8 cellular contexts compared by ENCODE assay signal in the genomic region with DNA sequence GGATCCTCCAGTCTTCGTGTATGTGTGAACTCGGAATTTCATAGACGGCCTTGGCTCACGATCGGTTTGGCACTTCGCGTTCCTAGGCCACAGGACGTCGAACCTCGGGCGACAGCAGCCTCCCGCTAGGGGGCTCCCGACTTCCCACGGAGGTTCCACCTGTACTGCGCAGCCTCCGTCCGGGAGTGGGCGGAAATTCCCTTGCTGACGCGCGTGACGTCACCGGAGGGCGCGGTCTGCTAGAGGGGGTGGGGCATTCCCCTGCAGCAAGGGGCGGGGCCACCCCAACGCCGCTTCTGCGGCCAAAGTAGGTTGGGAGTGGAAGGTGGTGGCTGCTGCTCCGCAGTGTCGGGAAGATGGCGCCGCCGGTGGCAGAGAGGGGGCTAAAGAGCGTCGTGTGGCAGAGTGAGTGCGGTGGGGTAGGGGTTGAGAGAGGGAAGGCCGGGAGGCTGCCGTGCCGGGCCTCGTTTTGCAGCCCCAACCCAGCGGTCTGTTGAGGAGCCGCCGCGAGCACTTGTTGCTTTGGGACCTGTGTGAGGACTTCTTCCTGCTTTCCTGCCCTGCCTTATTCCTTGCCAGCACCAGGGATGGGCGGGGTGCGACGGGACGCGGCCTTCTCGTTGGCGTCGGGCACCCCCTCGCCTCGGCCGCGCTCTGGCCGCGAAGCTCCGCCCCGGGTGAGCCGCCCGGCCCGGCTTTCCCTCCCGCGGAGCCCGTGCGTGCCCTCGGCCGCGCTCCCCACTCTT. TPM values are rescaled to one million over a fixed set of nuclear protein-coding genes. Genes with fewer than 3 reads are reported as not detected.
DNase-seq lines count a peak whose midpoint lies in the region; ATAC-seq, FAIRE-seq and TF ChIP-seq lines count a peak whose summit lies in the region.

A gene with protein sequence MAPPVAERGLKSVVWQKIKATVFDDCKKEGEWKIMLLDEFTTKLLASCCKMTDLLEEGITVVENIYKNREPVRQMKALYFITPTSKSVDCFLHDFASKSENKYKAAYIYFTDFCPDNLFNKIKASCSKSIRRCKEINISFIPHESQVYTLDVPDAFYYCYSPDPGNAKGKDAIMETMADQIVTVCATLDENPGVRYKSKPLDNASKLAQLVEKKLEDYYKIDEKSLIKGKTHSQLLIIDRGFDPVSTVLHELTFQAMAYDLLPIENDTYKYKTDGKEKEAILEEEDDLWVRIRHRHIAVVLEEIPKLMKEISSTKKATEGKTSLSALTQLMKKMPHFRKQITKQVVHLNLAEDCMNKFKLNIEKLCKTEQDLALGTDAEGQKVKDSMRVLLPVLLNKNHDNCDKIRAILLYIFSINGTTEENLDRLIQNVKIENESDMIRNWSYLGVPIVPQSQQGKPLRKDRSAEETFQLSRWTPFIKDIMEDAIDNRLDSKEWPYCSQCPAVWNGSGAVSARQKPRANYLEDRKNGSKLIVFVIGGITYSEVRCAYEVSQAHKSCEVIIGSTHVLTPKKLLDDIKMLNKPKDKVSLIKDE (plus strand): TSS at position 293 of the 746 bp plus-strand sequence. CDS start 64 bp downstream, at position 357.

- H3K36me3 ChIP-seq in WERI-Rb-1 = no peaks in the 10 kb centered on the region; the same call in 1 of the 2 replicates
- H3K36me3 ChIP-seq in bronchial epithelial cell (ENCODE audit: control insufficient read depth, insufficient read depth, low read length) = no peaks in the 10 kb centered on the region

- peak; percentile 55 for FAIRE-seq in bronchial epithelial cell (lab: Jason Lieb, UNC)

- H3K4me3 ChIP-seq in AG04449 (ENCODE audit: low read depth, low read length) = peak within 1 kb of the TSS; percentile 97
- peak within 1 kb of the TSS; percentile 91 for H3K4me3 ChIP-seq in WERI-Rb-1 (ENCODE audit: low read depth, low read length)
- peak within 1 kb of the TSS; percentile 81 for H3K4me3 ChIP-seq in bronchial epithelial cell (ENCODE audit: low read depth, low read length)

- peak; percentile 88 for ATAC-seq in GM18868 (IDR thresholded peaks at IDR 0.05; ENCODE audit: unreplicated experiment)
- ATAC-seq in HG03135 (IDR thresholded peaks at IDR 0.05; ENCODE audit: unreplicated experiment) = peak; percentile 91

- H3K27me3 ChIP-seq in WERI-Rb-1 (ENCODE audit: insufficient read depth, low read depth, severe bottlenecking) (no peaks in the 10 kb centered on the region), bronchial epithelial cell (ENCODE audit: control insufficient read depth, insufficient read depth, low read length) (no peaks in the 10 kb centered on the region)

- CTCF ChIA-PET in AG04449 (lab: Yijun Ruan, JAX) = interaction anchor here (0.6 to 1.9 kb wide), 5 partner anchors 8 to 185 kb away, joined by 3 to 9 read pairs (median 3); no protein-coding TSS in a partner anchor

- TF ChIP-seq CTCF in AG04449 (IDR thresholded peaks at IDR 0.05; ENCODE audit: insufficient read depth, low read length, missing control alignments) = peak; percentile 98
- peak; percentile 96 for TF ChIP-seq CTCF in WERI-Rb-1 (IDR thresholded peaks at IDR 0.05; ENCODE audit: low read depth, low read length)
- TF ChIP-seq CTCF in bronchial epithelial cell (IDR thresholded peaks at IDR 0.05; ENCODE audit: insufficient read depth, low read length, severe bottlenecking) = peak; percentile 98

- peak within 1 kb of the TSS; percentile 86 for H3K27ac ChIP-seq in WERI-Rb-1

- no peaks in the 10 kb centered on the region for H3K9me3 ChIP-seq in WERI-Rb-1 (ENCODE audit: severe bottlenecking)

- POLR2A ChIA-PET in AG04449 (lab: Yijun Ruan, JAX) = interaction anchor here (0.6 to 1.0 kb wide), 4 partner anchors 18 to 70 kb away, joined by 3 read pairs; a partner anchor contains a TSS

- DNase-seq in AG04449 (ENCODE audit: low read depth, low spot score) = peak; percentile 88
- DNase-seq in NCI-H2196 treated with DMSO at 0.1 percent for 48 hours (lab: John Stamatoyannopoulos, UW; ENCODE audit: unreplicated experiment) = peak; percentile 93
- peak; percentile 100 for DNase-seq in WERI-Rb-1
- peak; percentile 91 for DNase-seq in bronchial epithelial cell (ENCODE audit: low read depth)
- DNase-seq in iPS-NIHi11 (ENCODE audit: low spot score) = peak; percentile 93
- peak; percentile 93 for DNase-seq in smooth muscle cell of the brain vasculature (ENCODE audit: low read depth, low spot score)

RNA-seq across cellular contexts. Expression of the gene that starts here (rescaled TPM):
- 30.0 and 38.1 TPM in 2 replicates for total RNA-seq in bronchial epithelial cell

Comparison
In these comparisons a context has a peak if more than half of its experiments do, and no peak if none do; other contexts are left out.
1. Peak in every context shown above with its lines: DNase-seq, ATAC-seq, H3K4me3 ChIP-seq and H3K27ac ChIP-seq.